In the genomic region with DNA sequence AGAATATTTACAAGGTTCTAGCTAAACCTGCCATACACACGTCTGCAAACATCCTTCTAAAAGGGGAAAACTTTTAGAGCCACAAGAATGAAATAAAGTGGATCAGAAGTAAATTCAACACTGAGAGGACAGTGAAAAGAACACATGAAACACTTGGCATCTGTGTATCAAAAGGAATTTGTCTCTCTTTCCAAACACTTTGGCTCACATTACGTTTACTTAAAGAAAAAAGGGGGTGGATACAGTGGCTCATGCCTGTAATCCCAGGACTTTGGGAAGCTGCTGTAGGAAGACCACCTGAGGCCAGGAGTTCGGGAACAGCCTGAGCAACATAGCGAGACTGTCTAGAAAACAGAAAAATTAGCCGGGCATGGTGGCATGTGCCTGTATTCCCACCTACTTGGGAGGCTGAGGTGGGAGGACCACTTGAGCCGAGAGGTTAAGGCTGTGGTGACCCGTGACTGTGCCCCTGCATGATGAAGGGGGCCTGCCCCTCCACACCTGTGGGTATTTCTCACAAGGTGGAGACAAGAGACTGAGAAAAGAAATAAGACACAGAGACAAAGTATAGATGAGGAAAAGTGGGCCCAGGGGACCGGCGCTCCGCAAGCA, we compare ENCODE assay signal across 12 cellular contexts. TPM values are rescaled to one million over a fixed set of nuclear protein-coding genes. Genes with fewer than 3 reads are reported as not detected.
DNase-seq lines count a peak whose midpoint lies in the region; ATAC-seq, FAIRE-seq and TF ChIP-seq lines count a peak whose summit lies in the region.
"Had no signal": no experiment of that assay in that cellular context is flagged by ENCODE, and none has a peak within 500 bp of the region (broad histone marks: within the 10 kb centered on the region; RNA-seq: fewer than 3 reads in every experiment).

No MANE protein-coding gene starts in this region.

- CTCF ChIA-PET in A549 (lab: Yijun Ruan, JAX): interaction anchor here (0.9 to 1.7 kb wide), 2 partner anchors 10 to 26 kb away, joined by 3 to 4 read pairs; no protein-coding TSS in a partner anchor

- H3K4me1 ChIP-seq in A549 (peaks cover 83% of the 10 kb centered on the region), HUES64 (ENCODE audit: insufficient read depth, low read length) (peaks cover 47% of the 10 kb centered on the region), mesodermal cell (ENCODE audit: control insufficient read depth, insufficient read depth, low read length, poor library complexity, severe bottlenecking) (peaks cover 45% of the 10 kb centered on the region), body of pancreas (peaks cover 15% of the 10 kb centered on the region)

- 73% methylated on average over 10 of the region's 10 CpGs for WGBS in A549 (ENCODE audit: missing lambda C conversion rate)
- WGBS in HUES64: 87% methylated on average over 10 of the region's 10 CpGs
- WGBS in mesodermal cell (ENCODE audit: insufficient coverage in 2 of 2), 2 experiments: 82 to 85% methylated on average over 6 to 7 of the region's 10 CpGs
- 67 to 76% methylated on average over 10 of the region's 10 CpGs for WGBS in body of pancreas, 2 donors

- H3K27me3 ChIP-seq in HUES64 (ENCODE audit: insufficient read depth, low read length) (no peaks in the 10 kb centered on the region), body of pancreas (no peaks in the 10 kb centered on the region)
- H3K27me3 ChIP-seq: SJCRH30 had no signal

- TF ChIP-seq RAD21 in A549 (conservative IDR thresholded peaks at IDR 0.05 in 1 of 2, IDR thresholded peaks at IDR 0.05 in 1 of 2): no peak

- ATAC-seq in A549: no peak; a peak in 1 of 6 replicates
- no peak for ATAC-seq in body of pancreas

- H3K4me3 ChIP-seq in A549 (no peak overlapping the region), HUES64 (ENCODE audit: low read length) (no peak overlapping the region), choroid plexus epithelial cell (ENCODE audit: low read depth, low read length) (no peak overlapping the region), mesodermal cell (ENCODE audit: extremely low read depth, insufficient read depth, low read length, poor library complexity, severe bottlenecking) (no peak overlapping the region), body of pancreas (no peak overlapping the region)
- H3K4me3 ChIP-seq: SJCRH30 had no signal

- intact Hi-C loops in body of pancreas (cut with DNase I): no loop called here

- TF ChIP-seq POLR2A in A549 (IDR thresholded peaks at IDR 0.05; ENCODE audit: low read length): no peak
- no peak for TF ChIP-seq POLR2A in body of pancreas (IDR thresholded peaks at IDR 0.05)

- H3K36me3 ChIP-seq in HUES64 (ENCODE audit: insufficient read depth, low read length) (no peaks in the 10 kb centered on the region), mesodermal cell (ENCODE audit: control insufficient read depth, insufficient read depth, low read length) (peaks cover 14% of the 10 kb centered on the region), body of pancreas (replicated peaks in 1 of 2; ENCODE audit: insufficient read depth in 1 of 2, low read depth in 2 of 2) (no peaks in the 10 kb centered on the region)

- peak overlapping the region; percentile 41 for H3K4me2 ChIP-seq in A549

- H3K27ac ChIP-seq in A549 (peak overlapping the region; percentile 43 to 84; a peak in 5 of 6 replicates), HUES64 (ENCODE audit: low read depth, low read length) (peak overlapping the region; percentile 12; the same call in 1 of the 2 replicates), mesodermal cell (ENCODE audit: low read depth, low read length, severe bottlenecking) (peak overlapping the region; percentile 89), body of pancreas (no peak overlapping the region)
- H3K27ac ChIP-seq: SJCRH30 had no signal

- H3K9me3 ChIP-seq in A549 (no peaks in the 10 kb centered on the region), HUES64 (ENCODE audit: insufficient read depth, low read depth, low read length) (no peaks in the 10 kb centered on the region), mesodermal cell (ENCODE audit: control insufficient read depth, low read length) (no peaks in the 10 kb centered on the region), body of pancreas (no peaks in the 10 kb centered on the region)
- H3K9me3 ChIP-seq: SJCRH30 had no signal

- TF ChIP-seq CTCF in A549 (IDR thresholded peaks at IDR 0.05): no peak
- TF ChIP-seq CTCF in choroid plexus epithelial cell (conservative IDR thresholded peaks at IDR 0.05; ENCODE audit: low read depth, low read length): no peak
- no peak for TF ChIP-seq CTCF in body of pancreas (IDR thresholded peaks at IDR 0.05)

- POLR2A ChIA-PET in A549 (lab: Yijun Ruan, JAX): interaction anchor here (0.6 kb wide), 1 partner anchor 22 kb away, joined by 3 read pairs; no protein-coding TSS in a partner anchor

- no peak for TF ChIP-seq EP300 in A549 (IDR thresholded peaks at IDR 0.05)

- no peak for DNase-seq in A549 (ENCODE audit: low read depth in 1 of 2, low spot score in 1 of 2)
- DNase-seq in choroid plexus epithelial cell (ENCODE audit: low read depth): peak; percentile 77
- no peak for DNase-seq in body of pancreas
- no peak for DNase-seq in stimulated activated naive CD4-positive, alpha-beta T cell (lab: John Stamatoyannopoulos, UW)
- DNase-seq in DMS79 treated with DMSO at 0.1 percent for 48 hours (lab: John Stamatoyannopoulos, UW): no peak
- no peak for DNase-seq in NCI-H2171 treated with DMSO at 0.1 percent for 48 hours (lab: John Stamatoyannopoulos, UW)
- DNase-seq: DMS153, NCI-H2081 treated with DMSO at 0.1 percent for 48 hours had no signal

- FAIRE-seq in A549 (lab: Jason Lieb, UNC): no peak
- FAIRE-seq: H54 had no signal

- no peak overlapping the region for H3K9ac ChIP-seq in HUES64 (ENCODE audit: low read depth, low read length)

TF ChIP-seq in A549, 52 proteins besides CTCF, POLR2A, EP300 and RAD21:
- TF ChIP-seq CBX8 (IDR thresholded peaks at IDR 0.05) (no peak), GATA3 (IDR thresholded peaks at IDR 0.05; ENCODE audit: borderline replicate concordance) (no peak), NPAS2 (CRISPR knock-in tag; IDR thresholded peaks at IDR 0.05; ENCODE audit: borderline replicate concordance) (no peak), FOXS1 (CRISPR knock-in tag; IDR thresholded peaks at IDR 0.05) (no peak)
- TF ChIP-seq, protein P1, sequence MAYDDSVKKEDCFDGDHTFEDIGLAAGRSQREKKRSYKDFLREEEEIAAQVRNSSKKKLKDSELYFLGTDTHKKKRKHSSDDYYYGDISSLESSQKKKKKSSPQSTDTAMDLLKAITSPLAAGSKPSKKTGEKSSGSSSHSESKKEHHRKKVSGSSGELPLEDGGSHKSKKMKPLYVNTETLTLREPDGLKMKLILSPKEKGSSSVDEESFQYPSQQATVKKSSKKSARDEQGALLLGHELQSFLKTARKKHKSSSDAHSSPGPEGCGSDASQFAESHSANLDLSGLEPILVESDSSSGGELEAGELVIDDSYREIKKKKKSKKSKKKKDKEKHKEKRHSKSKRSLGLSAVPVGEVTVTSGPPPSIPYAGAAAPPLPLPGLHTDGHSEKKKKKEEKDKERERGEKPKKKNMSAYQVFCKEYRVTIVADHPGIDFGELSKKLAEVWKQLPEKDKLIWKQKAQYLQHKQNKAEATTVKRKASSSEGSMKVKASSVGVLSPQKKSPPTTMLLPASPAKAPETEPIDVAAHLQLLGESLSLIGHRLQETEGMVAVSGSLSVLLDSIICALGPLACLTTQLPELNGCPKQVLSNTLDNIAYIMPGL (CRISPR knock-in tag; IDR thresholded peaks at IDR 0.05; ENCODE audit: borderline replicate concordance): no peak
- TF ChIP-seq, protein P2, sequence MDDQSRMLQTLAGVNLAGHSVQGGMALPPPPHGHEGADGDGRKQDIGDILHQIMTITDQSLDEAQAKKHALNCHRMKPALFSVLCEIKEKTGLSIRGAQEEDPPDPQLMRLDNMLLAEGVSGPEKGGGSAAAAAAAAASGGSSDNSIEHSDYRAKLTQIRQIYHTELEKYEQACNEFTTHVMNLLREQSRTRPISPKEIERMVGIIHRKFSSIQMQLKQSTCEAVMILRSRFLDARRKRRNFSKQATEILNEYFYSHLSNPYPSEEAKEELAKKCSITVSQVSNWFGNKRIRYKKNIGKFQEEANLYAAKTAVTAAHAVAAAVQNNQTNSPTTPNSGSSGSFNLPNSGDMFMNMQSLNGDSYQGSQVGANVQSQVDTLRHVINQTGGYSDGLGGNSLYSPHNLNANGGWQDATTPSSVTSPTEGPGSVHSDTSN (IDR thresholded peaks at IDR 0.05): no peak

RNA-seq across cellular contexts. Expression of a gene that starts 35.4 kb away (rescaled TPM):
- polyA plus RNA-seq in A549 (2011; rRNA removed) (15.3 and 22.4 TPM in 2 replicates), A549 (2017; fragmentation: RNase III; extraction: RNeasy Plus Mini Kit Qiagen cat#74134 plus additional on column Dnase treatment) (13.2 to 23.4 TPM (median 20.2 TPM) in 3 replicates)
- polyA plus RNA-seq in A549 (2012; cell fraction: cytosol; rRNA removed): 20.0 and 20.8 TPM in 2 replicates
- polyA plus RNA-seq in A549 (2012; cell fraction: nucleus; rRNA removed): 45.7 and 48.9 TPM in 2 replicates
- polyA minus RNA-seq in A549 (2011; rRNA and poly(A)+ RNA removed): 13.1 and 20.6 TPM in 2 replicates
- polyA plus RNA-seq in HUES64 (2013, experiment 1 of 2): 15.0 TPM
- polyA plus RNA-seq in HUES64 (2013, experiment 2 of 2): 20.4 TPM
- 36.2 TPM for polyA plus RNA-seq in mesodermal cell (2013, experiment 1 of 2)
- polyA plus RNA-seq in mesodermal cell (2013, experiment 2 of 2): 36.7 TPM
- total RNA-seq in body of pancreas: 10 to 100 TPM in 1 of 2 donors, 1 to 10 TPM in 1; 6.7 to 34.9 TPM

Comparison
In these comparisons a context has a peak if more than half of its experiments do, and no peak if none do; other contexts are left out.
1. H3K27ac ChIP-seq: peak in A549 (2 of 2), HUES64 (single experiment) and mesodermal cell (single experiment); none in body of pancreas (0 of 4).